Comparison of ENCODE assay signal across 9 cellular contexts in genomic region chr3:125585595-125586223, GRCh38. TPM values are rescaled to one million over a fixed set of nuclear protein-coding genes. Genes with fewer than 3 reads are reported as not detected.
DNase-seq lines count a peak whose midpoint lies in the region; ATAC-seq and TF ChIP-seq lines count a peak whose summit lies in the region.
"Had no signal": no experiment of that assay in that cellular context is flagged by ENCODE, and none has a peak within 500 bp of the region (broad histone marks: within the 10 kb centered on the region; RNA-seq: fewer than 3 reads in every experiment).

No MANE protein-coding gene starts in this region.

- ATAC-seq in Panc1 (peak; percentile 81), left ventricle myocardium superior (peak; percentile 74), GM19328 (IDR thresholded peaks at IDR 0.05; ENCODE audit: unreplicated experiment) (no peak), HG03175 (IDR thresholded peaks at IDR 0.05; ENCODE audit: unreplicated experiment) (no peak)

- no peaks in the 10 kb centered on the region for H3K36me3 ChIP-seq in Panc1 (ENCODE audit: control insufficient read depth, insufficient read depth, low read length)

- BruUV-seq in Panc1 (replicated peaks; lab: Mats Ljungman, UMichigan): no TSS peak

- H3K27me3 ChIP-seq in Panc1 (ENCODE audit: control insufficient read depth, insufficient read depth, low read length): no peaks in the 10 kb centered on the region

- H3K9me3 ChIP-seq in Panc1 (ENCODE audit: control insufficient read depth, insufficient read depth, low read depth, low read length): no peaks in the 10 kb centered on the region

- H3K27ac ChIP-seq in Panc1 (ENCODE audit: low read length): no peak overlapping the region

- peak; percentile 95 for TF ChIP-seq CTCF in Panc1 (IDR thresholded peaks at IDR 0.05)
- peak; percentile 90 for TF ChIP-seq CTCF in retinal pigment epithelial cell (conservative IDR thresholded peaks at IDR 0.05; ENCODE audit: low read depth, low read length)

- intact Hi-C loops in Panc1 (cut with micrococcal nuclease; ENCODE audit: unreplicated experiment): loop anchor here (10.0 kb wide), 3 partner anchors 81 to 591 kb away; no protein-coding TSS in a partner anchor
- intact Hi-C loops in left ventricle myocardium superior (cut with micrococcal nuclease): loop anchor here (10.0 kb wide), 1 partner anchor 661 kb away; no protein-coding TSS in a partner anchor

- no peaks in the 10 kb centered on the region; the same call in 1 of the 2 replicates for H3K4me1 ChIP-seq in Panc1 (ENCODE audit: control insufficient read depth, insufficient read depth, low read length)

- in situ Hi-C loops in KBM-7 (cut with MboI; ENCODE audit: low pct_unique_long_range_greater_than_20kb, low sequenced_read_pairs): no loop called here
- in situ Hi-C loops in Panc1 (cut with HindIII; ENCODE audit: low pct_unique_long_range_greater_than_20kb, low sequenced_read_pairs): no loop called here

- no peak overlapping the region for H3K4me3 ChIP-seq in Panc1 (ENCODE audit: low read depth in 2 of 2, low read length in 2 of 2)
- no peak overlapping the region for H3K4me3 ChIP-seq in retinal pigment epithelial cell (ENCODE audit: low read length)

- POLR2A ChIA-PET in Panc1 (lab: Charles Lee): no interaction called here

- DNase-seq in EL: peak; percentile 71
- peak; percentile 68 for DNase-seq in KBM-7
- no peak for DNase-seq in Panc1 (ENCODE audit: low read depth, low spot score)
- DNase-seq in anterior cingulate cortex (lab: John Stamatoyannopoulos, UW): peak in 36 of 58 donors; percentile 2 to 73 (median 22)
- DNase-seq in left ventricle myocardium superior: no peak
- no peak for DNase-seq in retinal pigment epithelial cell (ENCODE audit: low read depth)
- DNase-seq: activated naive CD8-positive, alpha-beta T cell treated with anti-CD3 and anti-CD28 coated beads, Interleukin-2, amount 10 ng/mL, durations not matched to agents 7 days and 5 days had no signal

- CTCF ChIA-PET in Panc1 (lab: Charles Lee): interaction anchor here (0.5 to 0.6 kb wide), 4 partner anchors 10 to 342 kb away, joined by 3 to 4 read pairs (median 4); no protein-coding TSS in a partner anchor

RNA-seq across cellular contexts. Expression of gene OSBPL11, which starts 9.6 kb away (rescaled TPM):
- total RNA-seq in Panc1 (2021; ENCODE audit: unreplicated experiment) (21.7 TPM), left ventricle myocardium superior (10.1 TPM)
- 10.2 TPM for polyA plus RNA-seq in Panc1 (2012; ENCODE audit: insufficient read length)

Comparison
In these comparisons a context has a peak if more than half of its experiments do, and no peak if none do; other contexts are left out.
1. DNase-seq: peak in EL (single experiment), KBM-7 (single experiment) and anterior cingulate cortex (36 of 58); none in Panc1 (single experiment), left ventricle myocardium superior (single experiment) and retinal pigment epithelial cell (single experiment).
2. ATAC-seq: peak in Panc1 (single experiment) and left ventricle myocardium superior (single experiment); none in GM19328 (single experiment) and HG03175 (single experiment).